23 cellular contexts compared by ENCODE assay signal in the genomic region with DNA sequence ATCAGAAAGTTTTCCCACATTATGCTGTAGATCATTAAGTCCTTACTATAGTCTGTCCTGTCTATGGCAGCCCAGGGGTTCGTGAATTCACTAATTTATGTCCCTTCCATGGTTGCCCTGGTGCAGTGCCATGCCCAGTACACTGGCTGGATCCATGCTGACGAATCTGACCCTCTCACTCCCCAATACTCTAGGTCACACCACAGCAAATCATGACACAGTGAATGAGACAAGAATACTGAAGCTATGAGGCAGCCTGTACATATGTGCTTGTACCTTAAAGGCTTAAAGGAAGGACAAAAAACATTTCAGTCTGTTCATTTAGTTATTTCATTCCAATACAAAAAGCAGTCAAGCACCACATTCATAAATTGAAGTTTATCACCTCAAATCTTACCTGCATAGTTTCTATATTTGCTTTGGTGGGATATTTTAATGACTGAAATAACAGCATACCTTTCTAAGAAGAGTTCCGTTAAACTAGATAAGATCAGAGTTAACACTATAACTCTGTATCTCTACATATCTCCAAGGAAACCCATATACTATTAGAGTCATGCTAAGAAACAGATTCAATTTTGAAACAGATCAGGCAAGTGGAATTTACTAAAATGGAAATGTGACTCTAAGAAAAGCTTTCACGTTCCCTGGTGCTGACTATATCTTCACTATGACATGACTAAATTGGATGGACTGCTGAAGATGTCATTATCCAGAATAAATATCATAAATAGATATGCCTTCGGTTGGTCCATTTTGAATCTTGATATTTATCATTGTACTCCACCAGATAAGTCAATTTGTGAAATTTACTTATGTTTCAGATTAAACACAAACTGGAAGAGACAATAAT.
"Had no signal": no experiment of that assay in that cellular context is flagged by ENCODE, and none has a peak within 500 bp of the region (broad histone marks: within the 10 kb centered on the region; RNA-seq: fewer than 3 reads in every experiment).

No MANE protein-coding gene starts in this region.

- H3K27ac ChIP-seq: KMS-11, SJSA1 had no signal

- H3K9me3 Mint-ChIP-seq: activated naive CD8-positive, alpha-beta T cell treated with anti-CD3 and anti-CD28 coated beads for 36 hours; activated T-cell treated with anti-CD3 and anti-CD28 coated beads, Interleukin-2, amount 50 U/mL, for 24 hours; activated T-helper 1 cell treated with anti-CD3 and anti-CD28 coated beads, Interleukin-12 subunit alpha, Interleukin-12 subunit beta, Interleukin-2, Interleukin-4 antibody, amounts not matched to agents 30 ng/mL and 10 ng/mL and 1 ng/mL, durations not matched to agents 14 hours and 24 hours and 36 hours; WTC11 had no signal

- DNase-seq: activated CD4-positive, alpha-beta T cell treated with anti-CD3 and anti-CD28 coated beads, Interleukin-2, amount 50 U/mL, for 48 hours; activated CD8-positive, alpha-beta memory T cell treated with anti-CD3 and anti-CD28 coated beads, Interleukin-2, amount 10 ng/mL, durations not matched to agents 7 days and 5 days; activated gamma-delta T cell treated with Interleukin-2 at 50 U/mL for 16 hours; activated naive CD4-positive, alpha-beta T cell treated with anti-CD3 and anti-CD28 coated beads, Interleukin-2, amount 10 ng/mL, durations not matched to agents 7 days and 5 days; activated naive CD8-positive, alpha-beta T cell treated with anti-CD3 and anti-CD28 coated beads for 36 hours; activated T-cell treated with anti-CD3 and anti-CD28 coated beads, Interleukin-2, amount 50 U/mL, for 24 hours; anterior cingulate cortex; cerebellar nuclear complex; MM.1S; NCI-H1105; NCI-H1436; NCI-H1694 treated with DMSO at 0.1 percent for 48 hours; NCI-H2029 treated with DMSO at 0.1 percent for 48 hours; NCI-H446; NCI-H524; PC-3; SHP77; T-cell had no signal

- H3K27ac Mint-ChIP-seq: activated CD8-positive, alpha-beta memory T cell treated with anti-CD3 and anti-CD28 coated beads, Interleukin-2, amount 10 ng/mL, durations not matched to agents 7 days and 5 days; activated naive CD4-positive, alpha-beta T cell treated with anti-CD3 and anti-CD28 coated beads, Interleukin-2, amount 10 ng/mL, durations not matched to agents 7 days and 5 days; activated naive CD8-positive, alpha-beta T cell treated with anti-CD3 and anti-CD28 coated beads for 36 hours; activated T-cell treated with anti-CD3 and anti-CD28 coated beads, Interleukin-2, amount 50 U/mL, for 24 hours; activated T-helper 1 cell treated with anti-CD3 and anti-CD28 coated beads, Interleukin-12 subunit alpha, Interleukin-12 subunit beta, Interleukin-2, Interleukin-4 antibody, amounts not matched to agents 30 ng/mL and 10 ng/mL and 1 ng/mL, durations not matched to agents 14 hours and 24 hours and 36 hours; T-cell; WTC11 had no signal

- H3K9ac ChIP-seq: KMS-11 had no signal

- H3K4me3 ChIP-seq: SJSA1 had no signal

- H3K36me3 ChIP-seq: SJSA1 had no signal

- H3K27me3 ChIP-seq: SJSA1 had no signal

- ATAC-seq: activated CD8-positive, alpha-beta memory T cell treated with anti-CD3 and anti-CD28 coated beads, Interleukin-2, amount 10 ng/mL, durations not matched to agents 7 days and 5 days; PC-3; T-cell; WTC11 had no signal

- H3K27me3 Mint-ChIP-seq: activated CD8-positive, alpha-beta memory T cell treated with anti-CD3 and anti-CD28 coated beads, Interleukin-2, amount 10 ng/mL, durations not matched to agents 7 days and 5 days; activated naive CD4-positive, alpha-beta T cell treated with anti-CD3 and anti-CD28 coated beads, Interleukin-2, amount 10 ng/mL, durations not matched to agents 7 days and 5 days; activated naive CD8-positive, alpha-beta T cell treated with anti-CD3 and anti-CD28 coated beads for 36 hours; activated T-cell treated with anti-CD3 and anti-CD28 coated beads, Interleukin-2, amount 50 U/mL, for 24 hours; T-cell had no signal

- H3K9me3 ChIP-seq: SJSA1 had no signal

- H3K4me1 ChIP-seq: SJSA1 had no signal

- H3K4me2 ChIP-seq: KMS-11 had no signal

- FAIRE-seq: RCC 7860 had no signal

- H3K36me3 Mint-ChIP-seq: WTC11 had no signal

- H3K4me3 Mint-ChIP-seq: activated CD8-positive, alpha-beta memory T cell treated with anti-CD3 and anti-CD28 coated beads, Interleukin-2, amount 10 ng/mL, durations not matched to agents 7 days and 5 days; activated naive CD4-positive, alpha-beta T cell treated with anti-CD3 and anti-CD28 coated beads, Interleukin-2, amount 10 ng/mL, durations not matched to agents 7 days and 5 days; activated naive CD8-positive, alpha-beta T cell treated with anti-CD3 and anti-CD28 coated beads for 36 hours; activated T-cell treated with anti-CD3 and anti-CD28 coated beads, Interleukin-2, amount 50 U/mL, for 24 hours; activated T-helper 1 cell treated with anti-CD3 and anti-CD28 coated beads, Interleukin-12 subunit alpha, Interleukin-12 subunit beta, Interleukin-2, Interleukin-4 antibody, amounts not matched to agents 30 ng/mL and 10 ng/mL and 1 ng/mL, durations not matched to agents 14 hours and 24 hours and 36 hours; T-cell; WTC11 had no signal
